ENCODE assay signal across 33 cellular contexts in genomic region chr1:70827030-70827429, GRCh38.
"Had no signal": no experiment of that assay in that cellular context is flagged by ENCODE, and none has a peak within 500 bp of the region (broad histone marks: within the 10 kb centered on the region; RNA-seq: fewer than 3 reads in every experiment).

No MANE protein-coding gene starts in this region.

- FAIRE-seq: astrocyte, bronchial epithelial cell had no signal

- ATAC-seq: activated naive CD4-positive, alpha-beta T cell treated with anti-CD3 and anti-CD28 coated beads, Interleukin-2, amount 50 U/mL, for 72 hours; activated naive CD8-positive, alpha-beta T cell treated with anti-CD3 and anti-CD28 coated beads, Interleukin-2, amount 50 U/mL, for 24 hours; activated T-cell treated with anti-CD3 and anti-CD28 coated beads, Interleukin-2, amount 50 U/mL, for 4 hours; activated T-cell treated with anti-CD3 and anti-CD28 coated beads, Interleukin-2, amount 50 U/mL, for 72 hours; activated T-helper 17 cell treated with anti-CD3 and anti-CD28 coated beads, Interleukin-2, amount 50 U/mL, for 72 hours; body of pancreas had no signal

- H3K4me3 ChIP-seq: adrenal gland, ascending aorta, body of pancreas, breast epithelium, cardiac muscle cell had no signal

- H3K27me3 ChIP-seq: adrenal gland, ascending aorta, body of pancreas, brain microvascular endothelial cell, breast epithelium, cardiac muscle cell had no signal

- DNase-seq: activated effector memory CD4-positive, alpha-beta T cell treated with anti-CD3 and anti-CD28 coated beads, Interleukin-2, amount 50 U/mL, for 16 hours; activated effector memory CD4-positive, alpha-beta T cell treated with Interleukin-2 at 50 U/mL for 16 hours; activated gamma-delta T cell; activated gamma-delta T cell treated with Interleukin-2 at 50 U/mL for 16 hours; activated naive CD4-positive, alpha-beta T cell; activated naive CD4-positive, alpha-beta T cell treated with anti-CD3 and anti-CD28 coated beads for 36 hours; activated naive CD4-positive, alpha-beta T cell treated with anti-CD3 and anti-CD28 coated beads, Interleukin-2, amount 10 ng/mL, durations not matched to agents 7 days and 5 days; activated naive CD4-positive, alpha-beta T cell treated with anti-CD3 and anti-CD28 coated beads, Interleukin-2, amount 50 U/mL, for 16 hours; activated naive CD4-positive, alpha-beta T cell treated with Interleukin-2 at 50 U/mL for 16 hours; activated naive CD8-positive, alpha-beta T cell treated with anti-CD3 and anti-CD28 coated beads for 36 hours; activated naive CD8-positive, alpha-beta T cell treated with anti-CD3 and anti-CD28 coated beads, Interleukin-2, amount 10 ng/mL, durations not matched to agents 7 days and 5 days; activated naive CD8-positive, alpha-beta T cell treated with anti-CD3 and anti-CD28 coated beads, Interleukin-2, amount 50 U/mL, for 24 hours; activated T-cell treated with anti-CD3 and anti-CD28 coated beads, Interleukin-2, amount 50 U/mL, for 24 hours; activated T-cell treated with anti-CD3 and anti-CD28 coated beads, Interleukin-2, amount 50 U/mL, for 4 hours; activated T-cell treated with anti-CD3 and anti-CD28 coated beads, Interleukin-2, amount 50 U/mL, for 48 hours; activated T-cell treated with anti-CD3 and anti-CD28 coated beads, Interleukin-2, amount 50 U/mL, for 72 hours; adrenal gland; amniotic stem cell; amygdala; anterior cingulate cortex; aorta; body of pancreas; brain microvascular endothelial cell; caudate nucleus; central memory CD4-positive, alpha-beta T cell; cerebellar nuclear complex had no signal

- H3K27ac ChIP-seq: adrenal gland, ascending aorta, body of pancreas, brain microvascular endothelial cell, breast epithelium, cardiac muscle cell had no signal

- H3K36me3 ChIP-seq: adrenal gland, ascending aorta, brain microvascular endothelial cell, breast epithelium, cardiac muscle cell had no signal

- H3K4me1 ChIP-seq: adrenal gland, ascending aorta, body of pancreas, breast epithelium had no signal

- H3K9me3 ChIP-seq: adrenal gland, body of pancreas had no signal
